In genomic region chr15:70917955-70918354, GRCh38 we compare ENCODE assay signal across 8 cellular contexts. TPM values are rescaled to one million over a fixed set of nuclear protein-coding genes. Genes with fewer than 3 reads are reported as not detected.
"Had no signal": no experiment of that assay in that cellular context is flagged by ENCODE, and none has a peak within 500 bp of the region (broad histone marks: within the 10 kb centered on the region; RNA-seq: fewer than 3 reads in every experiment).

No MANE protein-coding gene starts in this region.

- H3K4me3 ChIP-seq: GM23248, HAP-1, K562 had no signal

- H3K27ac Mint-ChIP-seq: HFFc6 had no signal

- H3K4me3 Mint-ChIP-seq: HFFc6 had no signal

- H3K9me3 Mint-ChIP-seq: HFFc6 had no signal

- H3K9ac ChIP-seq: GM23248 had no signal

- H3K4me1 ChIP-seq: HAP-1 had no signal

- H2AFZ ChIP-seq: GM23248 had no signal

- ATAC-seq: HCT116, K562 had no signal

- DNase-seq: GM23248, GOT3, H7, HFFc6, IMR-90 had no signal

- H3K9me3 ChIP-seq: HAP-1 had no signal

- H3K27ac ChIP-seq: GM23248 had no signal

- H3K36me3 ChIP-seq: HAP-1 had no signal

RNA-seq across cellular contexts. Expression of gene LRRC49, which starts 25.3 kb away (rescaled TPM):
- total RNA-seq: K562 had no signal
